8 cellular contexts compared by ENCODE assay signal in genomic region chr5:154783774-154784460, GRCh38. TPM values are rescaled to one million over a fixed set of nuclear protein-coding genes. Genes with fewer than 3 reads are reported as not detected.
A peak's percentile ranks its signal among the peaks of the same experiment; 100 is the strongest.
DNase-seq lines count a peak whose midpoint lies in the region; ATAC-seq and TF ChIP-seq lines count a peak whose summit lies in the region.

No MANE protein-coding gene starts in this region.

- H3K36me3 ChIP-seq in GM23338 (ENCODE audit: insufficient read depth) (no peaks in the 10 kb centered on the region), SK-N-MC (ENCODE audit: insufficient read depth, low read length) (peaks cover 10% of the 10 kb centered on the region)

- no peaks in the 10 kb centered on the region for H3K9me2 ChIP-seq in GM23338 (ENCODE audit: insufficient read depth)

- no peak overlapping the region for H3K9ac ChIP-seq in SK-N-MC (ENCODE audit: insufficient read length)

- H2AFZ ChIP-seq in GM23338, result no peak overlapping the region

- H3K4me2 ChIP-seq in GM23338, result peak overlapping the region; percentile 46

- in situ Hi-C loops in GM13977 (cut with MboI; ENCODE audit: low pct_unique_long_range_greater_than_20kb, low sequenced_read_pairs, unreplicated experiment), result no loop called here

- H3K27ac ChIP-seq in GM23338 (ENCODE audit: low read depth), result peak overlapping the region; percentile 63
- peak overlapping the region; percentile 61 for H3K27ac ChIP-seq in SK-N-MC

- peaks cover 100% of the 10 kb centered on the region for H3K79me2 ChIP-seq in GM23338 (replicated peaks; ENCODE audit: insufficient read depth)

- H3K9me3 Mint-ChIP-seq in GM23338 (no peaks in the 10 kb centered on the region), memory B cell (no peaks in the 10 kb centered on the region)

- H3K27me3 ChIP-seq in GM23338 (ENCODE audit: insufficient read depth), result no peaks in the 10 kb centered on the region

- H3K4me1 ChIP-seq in GM23338 (ENCODE audit: insufficient read depth), result peaks cover 86% of the 10 kb centered on the region

- peaks cover 16% of the 10 kb centered on the region for H3F3A ChIP-seq in GM23338 (replicated peaks; ENCODE audit: low read depth)

- peaks cover 86% of the 10 kb centered on the region for H3K4me1 Mint-ChIP-seq in GM23338
- peaks cover 67% of the 10 kb centered on the region for H3K4me1 Mint-ChIP-seq in memory B cell

- DNase-seq in GM13977 (ENCODE audit: low spot score) (peak; percentile 49), GM23338 (ENCODE audit: low spot score) (no peak), SK-N-MC (ENCODE audit: low read depth, low spot score) (no peak), memory B cell (ENCODE audit: low spot score in 2 of 2) (no peak), NCI-H1417 (lab: John Stamatoyannopoulos, UW) (no peak)
- no peak for DNase-seq in activated effector memory CD4-positive, alpha-beta T cell treated with anti-CD3 and anti-CD28 coated beads, Interleukin-2, amount 50 U/mL, for 16 hours
- DNase-seq in stimulated activated naive CD4-positive, alpha-beta T cell (lab: John Stamatoyannopoulos, UW), result no peak
- DNase-seq in activated CD8-positive, alpha-beta memory T cell treated with anti-CD3 and anti-CD28 coated beads, Interleukin-2, amount 50 U/mL, for 48 hours, result no peak

- ATAC-seq in GM23338, result peak; percentile 20
- no peak for ATAC-seq in memory B cell (ENCODE audit: low read depth)

- H3K4me3 ChIP-seq in GM23338 (0 out of 2 replicates have a peak overlapping the region, but pooled peaks have one; percentile 5), SK-N-MC (no peak overlapping the region)

- H3K27me3 Mint-ChIP-seq in GM23338 (ENCODE audit: insufficient read depth, low read depth, poor library complexity), result peaks cover 18% of the 10 kb centered on the region
- H3K27me3 Mint-ChIP-seq in memory B cell, result no peaks in the 10 kb centered on the region

- H3K36me3 Mint-ChIP-seq in GM23338 (ENCODE audit: low read depth), result peaks cover 17% of the 10 kb centered on the region
- peaks cover 3% of the 10 kb centered on the region for H3K36me3 Mint-ChIP-seq in memory B cell

- H3K4me3 Mint-ChIP-seq in GM23338 (peak overlapping the region; percentile 4; the same call in 1 of the 3 replicates), memory B cell (no peak overlapping the region)

- H3K9me3 ChIP-seq in SK-N-MC (ENCODE audit: low read depth, low read length), result no peaks in the 10 kb centered on the region

- peaks cover 93% of the 10 kb centered on the region for H4K20me1 ChIP-seq in GM23338 (replicated peaks; ENCODE audit: insufficient read depth)

- TF ChIP-seq CTCF in GM13977 (IDR thresholded peaks at IDR 0.05; ENCODE audit: extremely low read depth, insufficient read depth, missing control alignments) (no peak), GM23338 (conservative IDR thresholded peaks at IDR 0.05; ENCODE audit: low read depth in 2 of 2) (no peak)

- no peak overlapping the region; the same call in 1 of the 2 replicates for H3K27ac Mint-ChIP-seq in GM23338
- H3K27ac Mint-ChIP-seq in memory B cell, result peak overlapping the region; percentile 88

TF ChIP-seq in GM23338, 12 proteins besides CTCF, POLR2A, EP300 and RAD21:
- TF ChIP-seq EZH2phosphoT487 (IDR thresholded peaks at IDR 0.05; ENCODE audit: unreplicated experiment), result no peak

RNA-seq across cellular contexts. Expression of gene LARP1, which starts 28.7 kb away (rescaled TPM):
- total RNA-seq in GM23338 (2014; rRNA removed; shearing (Covaris generic)), result 267 and 302 TPM in 2 replicates
- 133 and 153 TPM in 2 replicates for polyA plus RNA-seq in GM23338 (2016; fragmentation: Nextera tagmentation; extraction: Ambion mirVana)
